In genomic region chr16:49910761-49911160, GRCh38 we compare ENCODE assay signal across 2 cellular contexts.
TF ChIP-seq lines count a peak whose summit lies in the region.

No MANE protein-coding gene starts in this region.

TF ChIP-seq in SK-N-SH, 30 proteins besides CTCF, POLR2A, EP300 and RAD21 (continued from another document):
- TF ChIP-seq TEAD4 (IDR thresholded peaks at IDR 0.05; ENCODE audit: borderline replicate concordance, insufficient read depth): no peak

TF ChIP-seq in SK-N-SH treated with all-trans-retinoic acid at 6 μM for 48 hours, 23 proteins besides CTCF, POLR2A, EP300 and RAD21 (continued from another document):
- TF ChIP-seq TCF4 (CRISPR knock-in tag; IDR thresholded peaks at IDR 0.05; ENCODE audit: borderline replicate concordance): no peak
